In the genomic region with DNA sequence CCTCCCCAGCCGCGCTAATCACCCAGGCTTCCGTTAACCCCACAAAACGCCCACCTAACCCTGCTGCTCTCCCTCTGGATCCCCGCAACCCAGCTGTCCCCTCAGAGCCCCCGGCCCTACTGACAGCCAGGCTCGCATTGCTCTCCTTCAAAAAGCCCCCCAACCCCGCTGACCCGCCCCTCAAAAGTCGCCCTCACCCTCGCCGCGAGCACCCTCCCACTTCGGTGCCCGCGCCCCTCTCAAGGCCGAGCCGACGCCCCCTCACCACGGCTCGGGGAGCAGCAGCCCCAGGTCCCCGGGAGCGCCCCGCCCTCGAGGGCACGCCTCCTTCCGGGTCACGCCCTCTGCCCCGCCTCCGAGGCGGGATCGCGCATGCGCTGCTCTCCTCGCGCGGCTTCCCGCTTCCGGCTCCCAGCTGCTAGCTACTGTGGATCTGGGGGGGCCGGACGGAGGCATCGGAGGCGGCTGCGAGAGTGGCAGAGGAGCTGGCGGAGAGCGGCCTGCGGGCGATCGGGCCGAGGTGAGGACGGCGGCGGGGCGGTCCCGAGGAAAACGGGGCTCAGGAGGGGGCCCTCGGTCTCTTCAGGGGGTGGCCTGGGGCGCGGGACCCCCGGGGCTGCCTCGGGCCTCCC, we compare ENCODE assay signal across 8 cellular contexts. TPM values are rescaled to one million over a fixed set of nuclear protein-coding genes. Genes with fewer than 3 reads are reported as not detected.
DNase-seq lines count a peak whose midpoint lies in the region; ATAC-seq and TF ChIP-seq lines count a peak whose summit lies in the region.

No MANE protein-coding gene starts in this region.

- peaks cover 4% of the 10 kb centered on the region; the same call in 1 of the 2 replicates for H3K9me3 ChIP-seq in AG04450 (ENCODE audit: control insufficient read depth, insufficient read depth, low read length)

- CTCF ChIA-PET in AG04450 (lab: Charles Lee), result interaction anchor here (0.9 kb wide), 1 partner anchor 41 kb away, joined by 3 read pairs; no protein-coding TSS in a partner anchor

- H3K27me3 ChIP-seq in AG04450 (ENCODE audit: control insufficient read depth, insufficient read depth, low read length), result no peaks in the 10 kb centered on the region
- H3K27me3 ChIP-seq in layer of hippocampus (ENCODE audit: control insufficient read depth, insufficient read depth, low read length), result no peaks in the 10 kb centered on the region

- ATAC-seq in GM18907 (IDR thresholded peaks at IDR 0.05; ENCODE audit: unreplicated experiment) (peak; percentile 66), HG03280 (IDR thresholded peaks at IDR 0.05; ENCODE audit: unreplicated experiment) (peak; percentile 74)

- no peak for TF ChIP-seq CTCF in AG04450 (IDR thresholded peaks at IDR 0.05; ENCODE audit: low read depth, low read length)

- H3K27ac ChIP-seq in AG04450 (ENCODE audit: low read depth, low read length) (no peak overlapping the region), cingulate gyrus (ENCODE audit: low read depth, low read length) (peak overlapping the region; percentile 32), layer of hippocampus (ENCODE audit: low read depth, low read length) (peak overlapping the region; percentile 70)

- DNase-seq in AG04450 (ENCODE audit: low read depth, low spot score), result peak; percentile 78
- DNase-seq in NCI-H510A (lab: John Stamatoyannopoulos, UW), result peak; percentile 76
- DNase-seq in activated CD4-positive, alpha-beta T cell treated with anti-CD3 and anti-CD28 coated beads for 48 hours, result peak; percentile 91
- DNase-seq in stimulated activated CD4-positive, alpha-beta T cell treated with anti-CD3 and anti-CD28 coated beads, Interleukin-15, amount 100 ng/mL, for 48 hours (ENCODE audit: low read depth in 2 of 2), result peak; percentile 79 to 86

- POLR2A ChIA-PET in AG04450 (lab: Yijun Ruan, JAX), result interaction anchor here (0.6 to 1.5 kb wide), 5 partner anchors 21 to 785 kb away, joined by 3 to 7 read pairs (median 4); no protein-coding TSS in a partner anchor

- peak overlapping the region; percentile 88 for H3K4me3 ChIP-seq in AG04450 (ENCODE audit: low read depth, low read length)

RNA-seq across cellular contexts. Expression of gene ARHGEF18, which starts 46.1 kb away (rescaled TPM):
- 4.9 and 6.0 TPM in 2 replicates for polyA plus RNA-seq in AG04450 (2011; rRNA removed)
- 15.3 and 24.1 TPM in 2 replicates for polyA minus RNA-seq in AG04450 (2011; rRNA and poly(A)+ RNA removed)
